In genomic region chr4:158122501-158122900, GRCh38 we compare ENCODE assay signal across 1 cellular context.
TF ChIP-seq lines count a peak whose summit lies in the region.

No MANE protein-coding gene starts in this region.

TF ChIP-seq in IMR-90, 13 proteins besides CTCF, POLR2A, EP300 and RAD21:
- TF ChIP-seq RCOR1 (IDR thresholded peaks at IDR 0.05; ENCODE audit: insufficient replicate concordance, low read length) (no peak), RFX5 (IDR thresholded peaks at IDR 0.05; ENCODE audit: low read depth, low read length) (no peak), FOS (IDR thresholded peaks at IDR 0.05; ENCODE audit: low read depth, low read length) (no peak), CEBPB (IDR thresholded peaks at IDR 0.05; ENCODE audit: low read depth, low read length) (no peak), SMC3 (IDR thresholded peaks at IDR 0.05; ENCODE audit: low read depth, low read length) (no peak), NFE2L2 (IDR thresholded peaks at IDR 0.05; ENCODE audit: low read depth, low read length) (no peak), MAFK (IDR thresholded peaks at IDR 0.05; ENCODE audit: low read depth, low read length) (no peak), CHD1 (IDR thresholded peaks at IDR 0.05; ENCODE audit: low read depth, low read length) (no peak), MAZ (IDR thresholded peaks at IDR 0.05; ENCODE audit: borderline replicate concordance, low read depth, low read length) (no peak), MXI1 (IDR thresholded peaks at IDR 0.05; ENCODE audit: borderline replicate concordance, low read depth, low read length) (no peak), BHLHE40 (IDR thresholded peaks at IDR 0.05; ENCODE audit: low read depth, low read length) (no peak), ELK1 (IDR thresholded peaks at IDR 0.05; ENCODE audit: borderline replicate concordance, low read depth, low read length) (no peak)
- TF ChIP-seq, protein P1, sequence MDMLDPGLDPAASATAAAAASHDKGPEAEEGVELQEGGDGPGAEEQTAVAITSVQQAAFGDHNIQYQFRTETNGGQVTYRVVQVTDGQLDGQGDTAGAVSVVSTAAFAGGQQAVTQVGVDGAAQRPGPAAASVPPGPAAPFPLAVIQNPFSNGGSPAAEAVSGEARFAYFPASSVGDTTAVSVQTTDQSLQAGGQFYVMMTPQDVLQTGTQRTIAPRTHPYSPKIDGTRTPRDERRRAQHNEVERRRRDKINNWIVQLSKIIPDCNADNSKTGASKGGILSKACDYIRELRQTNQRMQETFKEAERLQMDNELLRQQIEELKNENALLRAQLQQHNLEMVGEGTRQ (IDR thresholded peaks at IDR 0.05; ENCODE audit: low read depth, low read length): no peak
